1 cellular context compared by ENCODE assay signal in genomic region chr1:119742193-119742592, GRCh38.
TF ChIP-seq lines count a peak whose summit lies in the region.

No MANE protein-coding gene starts in this region.

TF ChIP-seq in GM23338, 12 proteins besides CTCF, POLR2A, EP300 and RAD21 (continued from another document):
- no peak for TF ChIP-seq ZNF462 (CRISPR knock-in tag; IDR thresholded peaks at IDR 0.05)
- no peak for TF ChIP-seq NANOG (IDR thresholded peaks at IDR 0.05; ENCODE audit: borderline replicate concordance)
- no peak for TF ChIP-seq ETS1 (IDR thresholded peaks at IDR 0.05)
- TF ChIP-seq JUNB (IDR thresholded peaks at IDR 0.05; ENCODE audit: unreplicated experiment): no peak
